In genomic region chr7:26007510-26007909, GRCh38 we compare ENCODE assay signal across 25 cellular contexts.
"Had no signal": no experiment of that assay in that cellular context is flagged by ENCODE, and none has a peak within 500 bp of the region (broad histone marks: within the 10 kb centered on the region; RNA-seq: fewer than 3 reads in every experiment).

No MANE protein-coding gene starts in this region.

- ATAC-seq: left lobe of liver; naive thymus-derived CD4-positive, alpha-beta T cell; psoas muscle; right cardiac atrium; stimulated activated memory B cell treated with anti-CD40 and anti-IgM and Interleukin-4, amounts not matched to agents 10 μg/mL and 1 μg/mL and 100 μg/mL, for 72 hours; stimulated activated naive CD8-positive, alpha-beta T cell treated with anti-CD3 and anti-CD28 coated beads, Interleukin-15, Interleukin-2, amounts not matched to agents 100 U/mL and 50 U/mL, for 24 hours had no signal

- H3K4me3 Mint-ChIP-seq: immature natural killer cell; memory B cell; mesothelial cell of epicardium; naive thymus-derived CD4-positive, alpha-beta T cell; nephron; neural progenitor cell; stimulated activated memory B cell treated with anti-CD40 and anti-IgM and Interleukin-4, amounts not matched to agents 10 μg/mL and 1 μg/mL and 100 μg/mL, for 72 hours had no signal

- H3K9me3 Mint-ChIP-seq: memory B cell; mesothelial cell of epicardium; naive thymus-derived CD4-positive, alpha-beta T cell; nephron; neural progenitor cell; stimulated activated memory B cell treated with anti-CD40 and anti-IgM and Interleukin-4, amounts not matched to agents 10 μg/mL and 1 μg/mL and 100 μg/mL, for 72 hours had no signal

- FAIRE-seq: colon, frontal cortex, urothelium cell line had no signal

- H3K36me3 Mint-ChIP-seq: immature natural killer cell; memory B cell; mesothelial cell of epicardium; naive thymus-derived CD4-positive, alpha-beta T cell; neural progenitor cell; stimulated activated memory B cell treated with anti-CD40 and anti-IgM and Interleukin-4, amounts not matched to agents 10 μg/mL and 1 μg/mL and 100 μg/mL, for 72 hours had no signal

- H3K4me1 ChIP-seq: neural progenitor cell, psoas muscle, tibial nerve, upper lobe of left lung had no signal

- H3K4me3 ChIP-seq: dorsolateral prefrontal cortex, lung, neural progenitor cell, psoas muscle, sigmoid colon, spleen, thoracic aorta, tibial nerve, upper lobe of left lung had no signal

- H3K27me3 ChIP-seq: sigmoid colon, tibial nerve, upper lobe of left lung had no signal

- H3K9me3 ChIP-seq: psoas muscle, sigmoid colon, spleen, thoracic aorta, tibial nerve, upper lobe of left lung had no signal

- DNase-seq: dorsolateral prefrontal cortex; effector CD4-positive, alpha-beta T cell; hippocampal formation; immature natural killer cell; islet precursor cell; naive thymus-derived CD4-positive, alpha-beta T cell; psoas muscle; right cardiac atrium; sigmoid colon; spleen; stimulated activated CD4-positive, alpha-beta T cell treated with anti-CD3 and anti-CD28 coated beads, Interleukin-4, amount 100 ng/mL, for 4 hours; stimulated activated naive CD8-positive, alpha-beta T cell treated with anti-CD3 and anti-CD28 coated beads, Interleukin-15, Interleukin-2, amounts not matched to agents 100 U/mL and 50 U/mL, for 24 hours had no signal

- H3K9ac ChIP-seq: neural progenitor cell had no signal

- H3K4me1 Mint-ChIP-seq: naive thymus-derived CD4-positive, alpha-beta T cell had no signal

- H3K4me2 ChIP-seq: neural progenitor cell had no signal

- H3K27ac ChIP-seq: dorsolateral prefrontal cortex, neural progenitor cell, psoas muscle, sigmoid colon, spleen, thoracic aorta, tibial nerve, upper lobe of left lung had no signal

- H2AFZ ChIP-seq: neural progenitor cell had no signal

- H3K27ac Mint-ChIP-seq: immature natural killer cell; memory B cell; mesothelial cell of epicardium; naive thymus-derived CD4-positive, alpha-beta T cell; nephron; neural progenitor cell; stimulated activated memory B cell treated with anti-CD40 and anti-IgM and Interleukin-4, amounts not matched to agents 10 μg/mL and 1 μg/mL and 100 μg/mL, for 72 hours had no signal

- H3K36me3 ChIP-seq: neural progenitor cell, sigmoid colon, spleen, thoracic aorta, tibial nerve, upper lobe of left lung had no signal
